19 cellular contexts compared by ENCODE assay signal in the genomic region with DNA sequence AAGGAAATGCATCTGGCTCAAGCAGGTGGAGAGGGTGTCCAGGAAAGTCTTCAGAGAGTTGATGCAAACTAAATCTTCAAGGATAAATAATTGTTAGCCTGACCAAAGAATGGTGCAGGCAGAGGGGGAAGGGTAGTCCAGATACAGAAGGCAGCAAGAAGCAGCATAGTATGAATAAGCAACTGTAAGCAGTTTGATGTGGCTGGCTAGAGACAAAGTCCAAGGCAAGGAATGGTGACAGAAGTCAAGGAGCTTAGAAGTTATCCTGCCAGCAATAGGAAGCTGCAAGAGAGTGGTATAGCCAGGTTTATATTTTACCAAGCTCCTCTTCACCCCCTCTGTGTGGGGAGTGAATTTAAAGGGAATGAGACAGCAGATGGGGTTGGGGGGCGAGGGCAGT. TPM values are rescaled to one million over a fixed set of nuclear protein-coding genes. Genes with fewer than 3 reads are reported as not detected.
DNase-seq lines count a peak whose midpoint lies in the region; ATAC-seq, FAIRE-seq and TF ChIP-seq lines count a peak whose summit lies in the region.
"Had no signal": no experiment of that assay in that cellular context is flagged by ENCODE, and none has a peak within 500 bp of the region (broad histone marks: within the 10 kb centered on the region; RNA-seq: fewer than 3 reads in every experiment).

No MANE protein-coding gene starts in this region.

- H3K36me3 Mint-ChIP-seq in type B pancreatic cell: peaks cover 27% of the 10 kb centered on the region

- H3K9me3 ChIP-seq in body of pancreas: no peaks in the 10 kb centered on the region

- peak overlapping the region in 3 of 4 donors; percentile 21 to 59 (median 58) for H3K27ac ChIP-seq in body of pancreas
- H3K27ac ChIP-seq: GM23248 had no signal

- intact Hi-C loops in body of pancreas (cut with DNase I) (no loop called here), left colon (cut with DNase I, micrococcal nuclease) (no loop called here), left cardiac atrium (cut with DNase I) (no loop called here)

- 68 to 85% methylated on average over 1 of the region's 1 CpG for WGBS in body of pancreas, 2 donors

- DNase-seq in body of pancreas: no peak
- no peak for DNase-seq in left colon
- peak; percentile 32 for DNase-seq in mucosa of gallbladder (ENCODE audit: low spot score)
- no peak for DNase-seq in type B pancreatic cell (ENCODE audit: extremely low spot score, unreplicated experiment)
- DNase-seq in D721Med (ENCODE audit: insufficient read length, low spot score): no peak
- DNase-seq in activated CD4-positive, CD25-positive, alpha-beta regulatory T cell treated with anti-CD3 and anti-CD28 coated beads, Interleukin-2, amount 50 U/mL, for 72 hours: no peak
- no peak for DNase-seq in left cardiac atrium
- DNase-seq: C1 segment of cervical spinal cord; CD4-positive, alpha-beta memory T cell; COR-L47; DMS153; EL; GDM1; GM23248; H7; HCEC 1CT had no signal

- H3K27me3 ChIP-seq in body of pancreas: no peaks in the 10 kb centered on the region

- no peak overlapping the region for H3K4me3 Mint-ChIP-seq in type B pancreatic cell
- H3K4me3 Mint-ChIP-seq: CD4-positive, alpha-beta memory T cell had no signal

- H3K27me3 Mint-ChIP-seq in type B pancreatic cell: no peaks in the 10 kb centered on the region
- H3K27me3 Mint-ChIP-seq: CD4-positive, alpha-beta memory T cell had no signal

- H3K36me3 ChIP-seq in body of pancreas (replicated peaks in 1 of 2; ENCODE audit: insufficient read depth in 1 of 2, low read depth in 2 of 2): peaks cover 13 to 16% of the 10 kb centered on the region in 2 donors

- no peaks in the 10 kb centered on the region for H3K9me3 Mint-ChIP-seq in type B pancreatic cell
- H3K9me3 Mint-ChIP-seq: CD4-positive, alpha-beta memory T cell had no signal

- peak overlapping the region; percentile 87 for H3K27ac Mint-ChIP-seq in type B pancreatic cell

- no peak for FAIRE-seq in D721Med (lab: Jason Lieb, UNC)
- FAIRE-seq: GM12878, GM19239, H1 had no signal

- H3K4me3 ChIP-seq in body of pancreas: no peak overlapping the region
- H3K4me3 ChIP-seq: GM12878, GM23248 had no signal

- no peaks in the 10 kb centered on the region for H3K4me1 Mint-ChIP-seq in type B pancreatic cell (ENCODE audit: unreplicated experiment)
- H3K4me1 Mint-ChIP-seq: CD4-positive, alpha-beta memory T cell had no signal

- H3K4me1 ChIP-seq in body of pancreas: peaks cover 13% of the 10 kb centered on the region

- TF ChIP-seq CTCF in body of pancreas (IDR thresholded peaks at IDR 0.05) (no peak), type B pancreatic cell (conservative IDR thresholded peaks at IDR 0.05) (no peak), D721Med (IDR thresholded peaks at IDR 0.05; ENCODE audit: insufficient read depth, missing control alignments) (no peak)

- no peak for ATAC-seq in body of pancreas
- peak; percentile 93 for ATAC-seq in left colon
- no peak for ATAC-seq in left cardiac atrium
- ATAC-seq: GM12878 had no signal

- TF ChIP-seq POLR2A in body of pancreas (IDR thresholded peaks at IDR 0.05): no peak

RNA-seq across cellular contexts. Expression of a gene that starts 14.7 kb away (rescaled TPM):
- total RNA-seq in body of pancreas (10 to 100 TPM; 22.1 to 24.9 TPM), left colon (10 to 100 TPM; 37.6 to 49.3 TPM), mucosa of gallbladder (43.0 TPM), type B pancreatic cell (ENCODE audit: low replicate concordance) (15.6 and 22.9 TPM in 2 replicates), left cardiac atrium (10 to 100 TPM; 10.6 to 14.5 TPM)

RNA-seq across cellular contexts. Expression of a gene that starts 18.3 kb away (rescaled TPM):
- total RNA-seq in body of pancreas (1 to 10 TPM in 1 of 2 donors, not detected in 1; 1.3 TPM), left colon (1 to 10 TPM; 2.4 to 2.5 TPM), mucosa of gallbladder (5.2 TPM), type B pancreatic cell (ENCODE audit: low replicate concordance) (1.5 and 1.9 TPM in 2 replicates), left cardiac atrium (1 to 10 TPM in 1 of 2 donors, under 1 TPM in 1; 0.38 to 1.0 TPM)

RNA-seq across cellular contexts. Expression of a gene that starts 22.1 kb away (rescaled TPM):
- total RNA-seq in body of pancreas: 10 to 100 TPM; 47.2 to 82.7 TPM
- 10 to 100 TPM; 70.2 to 85.6 TPM for total RNA-seq in left colon
- total RNA-seq in mucosa of gallbladder: 52.5 TPM
- 60.9 and 77.3 TPM in 2 replicates for total RNA-seq in type B pancreatic cell (ENCODE audit: low replicate concordance)
- total RNA-seq in left cardiac atrium: 10 to 100 TPM; 18.6 to 32.6 TPM

RNA-seq across cellular contexts. Expression of a gene that starts 22.3 kb away (rescaled TPM):
- total RNA-seq in body of pancreas (10 to 100 TPM; 17.1 to 22.3 TPM), left colon (10 to 100 TPM; 47.8 to 48.6 TPM), mucosa of gallbladder (53.9 TPM), type B pancreatic cell (ENCODE audit: low replicate concordance) (31.2 and 35.7 TPM in 2 replicates), left cardiac atrium (10 to 100 TPM; 19.9 to 33.0 TPM)

RNA-seq across cellular contexts. Expression of a gene that starts 38.0 kb away (rescaled TPM):
- total RNA-seq in body of pancreas (10 to 100 TPM; 14.5 to 19.1 TPM), left colon (10 to 100 TPM; 11.8 to 18.9 TPM), mucosa of gallbladder (8.8 TPM), type B pancreatic cell (ENCODE audit: low replicate concordance) (5.6 and 9.9 TPM in 2 replicates), left cardiac atrium (1 to 10 TPM; 4.4 to 7.6 TPM)
